In genomic region chr2:218406209-218406948, GRCh38 we compare ENCODE assay signal across 1 cellular context.
TF ChIP-seq lines count a peak whose summit lies in the region.

No MANE protein-coding gene starts in this region.

TF ChIP-seq in HepG2, 621 proteins besides CTCF, POLR2A, EP300 and RAD21 (continued from another document and continues in another):
- TF ChIP-seq RFXAP (CRISPR knock-in tag; IDR thresholded peaks at IDR 0.05; ENCODE audit: borderline replicate concordance) (0 out of 2 replicates have a peak, but pooled peaks have one; percentile 40), RBM22 (optimal IDR thresholded peaks at IDR 0.05; ENCODE audit: low read length) (peak; percentile 94), PHF5A (CRISPR knock-in tag; IDR thresholded peaks at IDR 0.05; ENCODE audit: low read depth, unreplicated experiment) (peak; percentile 96), ZNF597 (CRISPR knock-in tag; IDR thresholded peaks at IDR 0.05) (no peak), ZNF562 (CRISPR knock-in tag; IDR thresholded peaks at IDR 0.05; ENCODE audit: borderline replicate concordance) (no peak), RFX5 (IDR thresholded peaks at IDR 0.05; ENCODE audit: low read depth, low read length) (0 out of 2 replicates have a peak, but pooled peaks have one; percentile 28), ZNF256 (CRISPR knock-in tag; conservative IDR thresholded peaks at IDR 0.05) (peak; percentile 84; the same call in 1 of the 2 replicates), FOSL1 (CRISPR knock-in tag; IDR thresholded peaks at IDR 0.05; ENCODE audit: borderline replicate concordance) (no peak), MED13 (CRISPR knock-in tag; IDR thresholded peaks at IDR 0.05) (peak; percentile 81; the same call in 1 of the 2 replicates), MEF2D (CRISPR knock-in tag; IDR thresholded peaks at IDR 0.05) (0 out of 2 replicates have a peak, but pooled peaks have one; percentile 51), ZNF414 (CRISPR knock-in tag; IDR thresholded peaks at IDR 0.05) (peak; percentile 46; the same call in 1 of the 2 replicates), MLLT10 (CRISPR knock-in tag; IDR thresholded peaks at IDR 0.05) (no peak), GATAD1 (CRISPR knock-in tag; IDR thresholded peaks at IDR 0.05) (peak; percentile 91), ZBTB25 (CRISPR knock-in tag; IDR thresholded peaks at IDR 0.05) (peak; percentile 65), SALL2 (CRISPR knock-in tag; IDR thresholded peaks at IDR 0.05) (peak; percentile 70; the same call in 1 of the 2 replicates), ZNF12 (CRISPR knock-in tag; IDR thresholded peaks at IDR 0.05) (0 out of 2 replicates have a peak, but pooled peaks have one; percentile 7), ATF2 (CRISPR knock-in tag; IDR thresholded peaks at IDR 0.05) (peak; percentile 65), ZBTB39 (CRISPR knock-in tag; IDR thresholded peaks at IDR 0.05) (no peak), MTA1 (CRISPR knock-in tag; IDR thresholded peaks at IDR 0.05; ENCODE audit: borderline replicate concordance) (peak; percentile 29; the same call in 1 of the 2 replicates), MIXL1 (CRISPR knock-in tag; IDR thresholded peaks at IDR 0.05) (peak; percentile 20; the same call in 1 of the 2 replicates), SOX5 (CRISPR knock-in tag; IDR thresholded peaks at IDR 0.05; ENCODE audit: borderline replicate concordance) (peak; percentile 34), AGO2 (optimal IDR thresholded peaks at IDR 0.05; ENCODE audit: low read depth, low read length) (peak; percentile 99), DRAP1 (CRISPR knock-in tag; IDR thresholded peaks at IDR 0.05) (peak; percentile 24; the same call in 1 of the 2 replicates), IRF1 (CRISPR knock-in tag; IDR thresholded peaks at IDR 0.05; ENCODE audit: low read depth) (no peak), RARA (CRISPR knock-in tag; IDR thresholded peaks at IDR 0.05) (peak; percentile 24; the same call in 1 of the 2 replicates), ZHX2 (IDR thresholded peaks at IDR 0.05; ENCODE audit: low read depth) (0 out of 2 replicates have a peak, but pooled peaks have one; percentile 7), ZHX2 (CRISPR knock-in tag; IDR thresholded peaks at IDR 0.05; ENCODE audit: borderline replicate concordance) (no peak), FOXP1 (IDR thresholded peaks at IDR 0.05) (no peak), FOXP1 (CRISPR knock-in tag; IDR thresholded peaks at IDR 0.05) (no peak; the same call in 1 of the 2 replicates), ISL2 (CRISPR knock-in tag; IDR thresholded peaks at IDR 0.05) (peak; percentile 47; the same call in 1 of the 2 replicates), NR2F6 (IDR thresholded peaks at IDR 0.05) (no peak; the same call in 1 of the 2 replicates), NR2F6 (CRISPR knock-in tag; IDR thresholded peaks at IDR 0.05) (peak; percentile 44; the same call in 1 of the 2 replicates), ZFP36L2 (CRISPR knock-in tag; IDR thresholded peaks at IDR 0.05) (peak; percentile 36; the same call in 1 of the 2 replicates), PHF8 (CRISPR knock-in tag; IDR thresholded peaks at IDR 0.05) (peak; percentile 69; the same call in 1 of the 2 replicates), ZNF660 (CRISPR knock-in tag; IDR thresholded peaks at IDR 0.05; ENCODE audit: borderline replicate concordance, low read depth) (no peak), TRIM24 (CRISPR knock-in tag; IDR thresholded peaks at IDR 0.05) (no peak), TARDBP (CRISPR knock-in tag; IDR thresholded peaks at IDR 0.05) (peak; percentile 37; the same call in 1 of the 2 replicates), DR1 (CRISPR knock-in tag; IDR thresholded peaks at IDR 0.05) (peak; percentile 30; the same call in 1 of the 2 replicates), FOXP4 (CRISPR knock-in tag; IDR thresholded peaks at IDR 0.05) (peak; percentile 19; the same call in 1 of the 2 replicates), ZNF746 (CRISPR knock-in tag; IDR thresholded peaks at IDR 0.05) (peak; percentile 76), ZNF18 (CRISPR knock-in tag; IDR thresholded peaks at IDR 0.05; ENCODE audit: insufficient replicate concordance) (no peak), MXD4 (CRISPR knock-in tag; IDR thresholded peaks at IDR 0.05) (peak; percentile 80; the same call in 1 of the 2 replicates), SP1 (IDR thresholded peaks at IDR 0.05) (no peak), SP1 (CRISPR knock-in tag; IDR thresholded peaks at IDR 0.05) (peak; percentile 78), ATF7-NPFF (CRISPR knock-in tag; IDR thresholded peaks at IDR 0.05; ENCODE audit: low read depth) (peak; percentile 2; the same call in 1 of the 2 replicates), DNMT3B (CRISPR knock-in tag; conservative IDR thresholded peaks at IDR 0.05) (0 out of 2 replicates have a peak, but pooled peaks have one; percentile 17)
